In genomic region chr11:73308963-73309960, GRCh38 we compare ENCODE assay signal across 1 cellular context.
TF ChIP-seq lines count a peak whose summit lies in the region.

No MANE protein-coding gene starts in this region.

TF ChIP-seq in HEK293T, 16 proteins besides CTCF, POLR2A, EP300 and RAD21 (continued from another document):
- TF ChIP-seq HDGF (IDR thresholded peaks at IDR 0.05; ENCODE audit: borderline replicate concordance) (no peak), FOXM1 (IDR thresholded peaks at IDR 0.05; ENCODE audit: borderline replicate concordance) (no peak), TARDBP (IDR thresholded peaks at IDR 0.05) (no peak), SUZ12 (IDR thresholded peaks at IDR 0.05) (no peak), FOXA1 (IDR thresholded peaks at IDR 0.05) (no peak)
